In the genomic region with DNA sequence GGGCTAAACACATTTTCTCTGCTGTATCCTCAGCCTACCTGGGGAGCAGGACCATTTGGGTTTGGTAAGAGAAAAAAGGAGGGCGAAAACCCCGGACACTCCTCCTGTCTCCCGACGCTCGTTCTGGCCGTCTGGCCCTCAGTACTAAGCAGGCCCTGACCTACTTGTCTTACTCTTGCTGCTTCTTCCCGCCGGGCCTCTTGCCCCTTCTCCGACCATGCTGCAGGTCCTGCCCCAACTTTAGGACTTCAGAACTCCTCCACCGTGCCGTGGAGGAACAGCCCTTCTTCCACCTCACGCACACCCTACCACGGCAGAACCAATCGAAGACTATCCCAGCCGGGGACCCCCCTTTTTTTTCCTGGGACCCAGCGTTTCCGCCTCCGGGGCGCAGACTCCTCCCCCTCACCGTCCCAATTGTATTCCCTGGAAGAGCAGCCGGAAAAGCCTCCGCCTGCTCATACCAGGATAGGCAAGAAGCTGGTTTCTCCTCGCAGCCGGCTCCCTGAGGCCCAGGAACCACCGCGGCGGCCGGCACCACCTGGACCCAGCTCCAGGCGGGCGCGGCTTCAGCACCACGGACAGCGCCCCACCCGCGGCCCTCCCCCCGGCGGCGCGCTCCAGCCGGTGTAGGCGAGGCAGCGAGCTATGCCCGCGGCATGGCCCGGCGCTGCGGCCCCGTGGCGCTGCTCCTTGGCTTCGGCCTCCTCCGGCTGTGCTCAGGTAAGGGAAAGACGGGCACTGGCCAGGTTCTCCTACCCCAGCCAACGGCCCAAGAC, we compare ENCODE assay signal across 8 cellular contexts. TPM values are rescaled to one million over a fixed set of nuclear protein-coding genes. Genes with fewer than 3 reads are reported as not detected.
DNase-seq lines count a peak whose midpoint lies in the region; ATAC-seq, FAIRE-seq and TF ChIP-seq lines count a peak whose summit lies in the region.

A gene with protein sequence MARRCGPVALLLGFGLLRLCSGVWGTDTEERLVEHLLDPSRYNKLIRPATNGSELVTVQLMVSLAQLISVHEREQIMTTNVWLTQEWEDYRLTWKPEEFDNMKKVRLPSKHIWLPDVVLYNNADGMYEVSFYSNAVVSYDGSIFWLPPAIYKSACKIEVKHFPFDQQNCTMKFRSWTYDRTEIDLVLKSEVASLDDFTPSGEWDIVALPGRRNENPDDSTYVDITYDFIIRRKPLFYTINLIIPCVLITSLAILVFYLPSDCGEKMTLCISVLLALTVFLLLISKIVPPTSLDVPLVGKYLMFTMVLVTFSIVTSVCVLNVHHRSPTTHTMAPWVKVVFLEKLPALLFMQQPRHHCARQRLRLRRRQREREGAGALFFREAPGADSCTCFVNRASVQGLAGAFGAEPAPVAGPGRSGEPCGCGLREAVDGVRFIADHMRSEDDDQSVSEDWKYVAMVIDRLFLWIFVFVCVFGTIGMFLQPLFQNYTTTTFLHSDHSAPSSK (plus strand): TSS at position 393 of the 779 bp plus-strand sequence. CDS start 267 bp downstream, at position 660.

- peaks cover 17% of the 10 kb centered on the region for H3K27me3 ChIP-seq in DND-41 (ENCODE audit: insufficient read depth, low read length, poor library complexity)
- H3K27me3 ChIP-seq in heart right ventricle, result peaks cover 0 to 29% (median 11%) of the 10 kb centered on the region in 7 donors
- H3K27me3 ChIP-seq in prostate gland (replicated peaks; ENCODE audit: insufficient read depth), result no peaks in the 10 kb centered on the region

- H3K27ac ChIP-seq in DND-41 (ENCODE audit: low read length) (no peak within 1 kb of the TSS), heart right ventricle (no peak within 1 kb of the TSS), prostate gland (no peak within 1 kb of the TSS)

- no peak for TF ChIP-seq POLR2A in prostate gland (IDR thresholded peaks at IDR 0.05)

- H3K4me1 ChIP-seq in DND-41 (ENCODE audit: insufficient read depth, low read length), result peaks cover 7% of the 10 kb centered on the region
- H3K4me1 ChIP-seq in heart right ventricle, result peaks cover 3 to 14% (median 9%) of the 10 kb centered on the region in 9 donors
- peaks cover 5% of the 10 kb centered on the region for H3K4me1 ChIP-seq in prostate gland (replicated peaks)

- peak; percentile 76 for FAIRE-seq in urothelium cell line (lab: Jason Lieb, UNC)

- ATAC-seq in DND-41 (ENCODE audit: insufficient read depth, low read depth), result peak; percentile 99
- ATAC-seq in heart right ventricle, result peak; percentile 92 to 98 (median 94)
- ATAC-seq in HG03432 (IDR thresholded peaks at IDR 0.05; ENCODE audit: unreplicated experiment), result no peak

- no peaks in the 10 kb centered on the region for H3K36me3 ChIP-seq in DND-41 (ENCODE audit: insufficient read depth, low read length)
- H3K36me3 ChIP-seq in heart right ventricle, result no peaks in the 10 kb centered on the region
- H3K36me3 ChIP-seq in prostate gland, result no peaks in the 10 kb centered on the region

- TF ChIP-seq CTCF in DND-41 (IDR thresholded peaks at IDR 0.05; ENCODE audit: borderline replicate concordance, extremely low read depth, low read length, poor library complexity, severe bottlenecking) (no peak), heart right ventricle (IDR thresholded peaks at IDR 0.05) (no peak), prostate gland (IDR thresholded peaks at IDR 0.05) (peak in 2 of 4 experiments; percentile 17 to 31)

- in situ Hi-C loops in SK-MEL-5 (cut with HindIII; ENCODE audit: low pct_unique_long_range_greater_than_20kb, low sequenced_read_pairs), result no loop called here

- peak within 1 kb of the TSS; percentile 53 for H3K4me2 ChIP-seq in DND-41 (ENCODE audit: insufficient read depth, low read length)

- no peak within 1 kb of the TSS for H2AFZ ChIP-seq in DND-41 (ENCODE audit: low read depth, low read length)

- peak; percentile 80 for DNase-seq in DND-41
- DNase-seq in LoVo (ENCODE audit: low spot score), result peak; percentile 72
- DNase-seq in SK-MEL-5 (ENCODE audit: low read depth, low spot score), result peak; percentile 44
- peak; percentile 73 for DNase-seq in activated naive CD4-positive, alpha-beta T cell treated with anti-CD3 and anti-CD28 coated beads, Interleukin-2, amount 50 U/mL, for 16 hours
- peak; percentile 56 to 73 for DNase-seq in heart right ventricle
- DNase-seq in prostate gland (ENCODE audit: low spot score), result peak; percentile 57
- DNase-seq in urothelium cell line (ENCODE audit: low spot score), result peak; percentile 92

- WGBS in heart right ventricle, 2 donors, result 2 to 4% methylated on average over 53 of the region's 53 CpGs
- 3% methylated on average over 45 of the region's 53 CpGs for WGBS in prostate gland

- no peak within 1 kb of the TSS for H3K9ac ChIP-seq in DND-41 (ENCODE audit: low read depth, low read length)

- no peaks in the 10 kb centered on the region for H3K79me2 ChIP-seq in DND-41 (ENCODE audit: insufficient read depth, low read length)

- H4K20me1 ChIP-seq in DND-41 (ENCODE audit: insufficient read depth, low read length), result peaks cover 25% of the 10 kb centered on the region

- H3K9me3 ChIP-seq in DND-41 (ENCODE audit: insufficient read depth, low read length, severe bottlenecking) (no peaks in the 10 kb centered on the region), heart right ventricle (no peaks in the 10 kb centered on the region), prostate gland (no peaks in the 10 kb centered on the region)

- no peak within 1 kb of the TSS for H3K4me3 ChIP-seq in DND-41 (ENCODE audit: low read depth in 1 of 2, low read length in 2 of 2)
- peak within 1 kb of the TSS in 5 of 10 donors; percentile 13 to 34 (median 24) for H3K4me3 ChIP-seq in heart right ventricle
- no peak within 1 kb of the TSS for H3K4me3 ChIP-seq in prostate gland

- intact Hi-C loops in heart right ventricle (cut with DNase I) (loop anchor here in 8 of 10 donors (5.0 to 10.0 kb wide), 7 partner anchors 35 to 367 kb away; a partner anchor contains a TSS), prostate gland (cut with DNase I) (no loop called here)

RNA-seq across cellular contexts. Expression of the gene that starts here (rescaled TPM):
- total RNA-seq in SK-MEL-5 (2014; rRNA removed; shearing (Covaris generic)), result 0.82 and 1.5 TPM in 2 replicates
- polyA plus RNA-seq in SK-MEL-5 (2015; cell fraction: cytosol; rRNA removed), result 1.1 and 2.6 TPM in 2 replicates
- polyA plus RNA-seq in SK-MEL-5 (2015; cell fraction: nucleus; rRNA removed), result 1.1 and 2.1 TPM in 2 replicates
- under 1 TPM in 3 of 10 donors, not detected in 7; 0.06 to 0.13 (median 0.07) TPM for total RNA-seq in heart right ventricle
- polyA plus RNA-seq in heart right ventricle, result under 1 TPM in 1 of 2 donors, not detected in 1; 0.03 TPM
- under 1 TPM; 0.05 to 0.74 TPM for total RNA-seq in prostate gland

Comparison
In these comparisons a context has a peak if more than half of its experiments do, and no peak if none do; other contexts are left out.
1. Peak in DNase-seq and ATAC-seq in heart right ventricle; RNA of the gene not detected or under 1 TPM.
2. Peak in DNase-seq in prostate gland; RNA of the gene not detected or under 1 TPM.